In the genomic region with DNA sequence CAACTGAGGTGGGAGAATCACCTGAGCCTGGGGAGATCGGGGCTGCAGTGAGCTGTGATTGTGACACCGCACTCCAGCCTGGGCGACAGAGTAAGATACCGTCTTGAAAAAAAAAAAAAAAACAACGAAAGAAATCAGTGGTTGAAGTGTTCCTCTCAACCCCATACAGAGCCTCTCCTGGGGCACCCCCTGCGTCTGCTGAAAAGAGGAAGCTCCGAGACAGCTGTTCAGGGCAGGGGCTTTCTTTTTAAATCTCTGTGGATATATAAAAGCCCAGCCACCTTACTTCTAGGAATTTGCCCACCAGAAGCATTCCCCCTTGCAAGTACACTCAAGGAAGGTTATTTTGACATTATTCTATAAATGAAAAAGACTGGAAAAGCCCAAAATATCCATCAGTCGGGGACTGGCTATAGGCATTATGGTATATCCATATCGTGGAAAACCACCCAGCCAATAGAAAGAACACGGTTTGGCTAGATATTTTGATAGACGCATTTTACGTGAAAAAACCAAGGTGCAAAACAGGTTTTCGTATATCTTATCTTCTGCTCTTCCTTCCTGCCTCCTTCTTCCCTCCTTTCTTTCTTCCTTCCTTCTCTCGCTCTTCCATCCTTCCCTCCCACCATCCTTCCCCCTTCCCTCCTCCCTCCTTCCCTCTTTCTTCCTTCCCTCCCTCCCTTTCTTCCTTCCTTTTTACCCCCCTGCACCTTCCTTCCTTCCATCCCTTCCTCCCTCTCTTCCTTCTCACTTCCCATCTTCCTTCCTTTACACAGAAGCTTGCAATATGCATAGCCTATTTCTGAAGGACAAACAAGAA, we compare ENCODE assay signal across 10 cellular contexts. TPM values are rescaled to one million over a fixed set of nuclear protein-coding genes. Genes with fewer than 3 reads are reported as not detected.
DNase-seq lines count a peak whose midpoint lies in the region; ATAC-seq, FAIRE-seq and TF ChIP-seq lines count a peak whose summit lies in the region.
"Had no signal": no experiment of that assay in that cellular context is flagged by ENCODE, and none has a peak within 500 bp of the region (broad histone marks: within the 10 kb centered on the region; RNA-seq: fewer than 3 reads in every experiment).

No MANE protein-coding gene starts in this region.

- 3% methylated on average over 14 of the region's 14 CpGs for WGBS in GM12878 (ENCODE audit: insufficient coverage, insufficient replicate concordance, low lambda C conversion rate, missing lambda C conversion rate)
- WGBS in GM23248 (ENCODE audit: low coverage in 1 of 2, low lambda C conversion rate in 2 of 2, missing lambda C conversion rate in 2 of 2), 2 experiments = 40 to 49% methylated on average over 14 of the region's 14 CpGs

- POLR2A ChIA-PET in GM12878 (lab: Charles Lee) = interaction anchor here (0.5 to 1.2 kb wide), 12 partner anchors 8 to 194 kb away, joined by 3 to 10 read pairs (median 4); partner anchors contain the start of genes ADGRG5, ARL2BP and CCL22

- TSS peak; percentile 92 for BruUV-seq in GM12878 (replicated peaks; lab: Mats Ljungman, UMichigan)

- intact Hi-C loops in GM12878 (cut with micrococcal nuclease; ENCODE audit: unreplicated experiment) = loop anchor here (10.0 kb wide), 1 partner anchor 255 kb away; no protein-coding TSS in a partner anchor
- intact Hi-C loops in activated T-helper 2 cell treated with anti-CD3 and anti-CD28 coated beads, Interferon-gamma antibody, Interleukin-2, Interleukin-4, amounts not matched to agents 10 μg/mL and 5 μg/mL and 100 μg/mL, durations not matched to agents 14 hours and 24 hours and 36 hours (cut with micrococcal nuclease) = no loop called here

- H3K9me3 Mint-ChIP-seq in activated T-helper 2 cell treated with anti-CD3 and anti-CD28 coated beads, Interferon-gamma antibody, Interleukin-2, Interleukin-4, amounts not matched to agents 10 μg/mL and 5 μg/mL and 100 μg/mL, durations not matched to agents 14 hours and 24 hours and 36 hours = no peaks in the 10 kb centered on the region

- in situ Hi-C loops in GM12878 (cut with MboI) = no loop called here
- in situ Hi-C loops in GM23248 (cut with MboI) = no loop called here

- TF ChIP-seq CTCF in GM12878 (IDR thresholded peaks at IDR 0.05 in 2 of 3, conservative IDR thresholded peaks at IDR 0.05 in 1 of 3; ENCODE audit: control insufficient read depth in 2 of 3, extremely low read depth in 1 of 3, insufficient read depth in 1 of 3, low read depth in 3 of 3, low read length in 3 of 3) = no peak

- H2AFZ ChIP-seq in GM12878 (ENCODE audit: control insufficient read depth, low read depth, low read length) (peak overlapping the region; percentile 37), GM23248 (no peak overlapping the region)
- H2AFZ ChIP-seq: parathyroid adenoma had no signal

- H3K27me3 Mint-ChIP-seq in activated T-helper 2 cell treated with anti-CD3 and anti-CD28 coated beads, Interferon-gamma antibody, Interleukin-2, Interleukin-4, amounts not matched to agents 10 μg/mL and 5 μg/mL and 100 μg/mL, durations not matched to agents 14 hours and 24 hours and 36 hours (ENCODE audit: low read depth) = peaks cover 42% of the 10 kb centered on the region

- H3K9me3 ChIP-seq in GM12878 (replicated peaks; ENCODE audit: control insufficient read depth, insufficient read depth, low read length) (no peaks in the 10 kb centered on the region; the same call in 1 of the 3 replicates), GM23248 (ENCODE audit: low read depth) (no peaks in the 10 kb centered on the region)

- TF ChIP-seq RAD21 in GM12878 (IDR thresholded peaks at IDR 0.05; ENCODE audit: insufficient read depth, low read depth, low read length) = peak; percentile 19; the same call in 1 of the 2 replicates

- no peak overlapping the region for H3K4me3 Mint-ChIP-seq in activated T-helper 2 cell treated with anti-CD3 and anti-CD28 coated beads, Interferon-gamma antibody, Interleukin-2, Interleukin-4, amounts not matched to agents 10 μg/mL and 5 μg/mL and 100 μg/mL, durations not matched to agents 14 hours and 24 hours and 36 hours (ENCODE audit: low read depth)

- H3K36me3 Mint-ChIP-seq in activated T-helper 2 cell treated with anti-CD3 and anti-CD28 coated beads, Interferon-gamma antibody, Interleukin-2, Interleukin-4, amounts not matched to agents 10 μg/mL and 5 μg/mL and 100 μg/mL, durations not matched to agents 14 hours and 24 hours and 36 hours (ENCODE audit: low read depth) = no peaks in the 10 kb centered on the region

- peaks cover 10% of the 10 kb centered on the region for H3K4me1 Mint-ChIP-seq in activated T-helper 2 cell treated with anti-CD3 and anti-CD28 coated beads, Interferon-gamma antibody, Interleukin-2, Interleukin-4, amounts not matched to agents 10 μg/mL and 5 μg/mL and 100 μg/mL, durations not matched to agents 14 hours and 24 hours and 36 hours (ENCODE audit: low read depth)

- H4K20me1 ChIP-seq in GM12878 (ENCODE audit: control insufficient read depth, insufficient read depth) (no peaks in the 10 kb centered on the region), GM23248 (ENCODE audit: insufficient read depth) (no peaks in the 10 kb centered on the region)

- no peaks in the 10 kb centered on the region for H3K9me2 ChIP-seq in GM23248 (ENCODE audit: insufficient read depth)

- H3K27ac ChIP-seq in GM12878 (ENCODE audit: control insufficient read depth, insufficient read depth) (no peak overlapping the region), GM23248 (no peak overlapping the region)
- H3K27ac ChIP-seq: parathyroid adenoma had no signal

- H3K4me2 ChIP-seq in GM12878 (ENCODE audit: control insufficient read depth, insufficient read depth) (peak overlapping the region; percentile 74), GM23248 (ENCODE audit: unreplicated experiment) (no peak overlapping the region)

- H3K27ac Mint-ChIP-seq in activated T-helper 2 cell treated with anti-CD3 and anti-CD28 coated beads, Interferon-gamma antibody, Interleukin-2, Interleukin-4, amounts not matched to agents 10 μg/mL and 5 μg/mL and 100 μg/mL, durations not matched to agents 14 hours and 24 hours and 36 hours = no peak overlapping the region

- peaks cover 27% of the 10 kb centered on the region for H3K4me1 ChIP-seq in GM12878 (ENCODE audit: control insufficient read depth, insufficient read depth, low read length)
- H3K4me1 ChIP-seq in GM23248 (ENCODE audit: insufficient read depth) = no peaks in the 10 kb centered on the region
- H3K4me1 ChIP-seq: parathyroid adenoma had no signal

- peak in 1 of 2 experiments; percentile 66; a peak in 2 of 4 replicates for TF ChIP-seq EP300 in GM12878 (IDR thresholded peaks at IDR 0.05; ENCODE audit: borderline replicate concordance in 1 of 2, control insufficient read depth in 1 of 2, low read depth in 2 of 2, low read length in 2 of 2)

- RAD21 ChIA-PET in GM12878 (lab: Charles Lee; ENCODE audit: unreplicated experiment) = interaction anchor here (0.6 to 2.1 kb wide), 15 partner anchors 8 to 229 kb away, joined by 3 to 11 read pairs (median 4); no protein-coding TSS in a partner anchor

- no peaks in the 10 kb centered on the region for H3K27me3 ChIP-seq in GM12878 (replicated peaks in 1 of 2; ENCODE audit: control insufficient read depth in 2 of 2, insufficient read depth in 2 of 2, low read length in 1 of 2)
- peaks cover 54% of the 10 kb centered on the region for H3K27me3 ChIP-seq in GM23248 (replicated peaks; ENCODE audit: insufficient read depth)

- FAIRE-seq in GM12891 (lab: Jason Lieb, UNC) (peak; percentile 71), GM12878 (lab: Jason Lieb, UNC) (no peak)

- TF ChIP-seq POLR2A in GM12891 (IDR thresholded peaks at IDR 0.05; ENCODE audit: low read depth, low read length) = 0 out of 2 replicates have a peak, but pooled peaks have one; percentile 13
- no peak for TF ChIP-seq POLR2A in GM12878 (IDR thresholded peaks at IDR 0.05; ENCODE audit: low read depth, low read length)

- H3K79me2 ChIP-seq in GM12878 (ENCODE audit: control insufficient read depth, insufficient read depth, low read length) (no peaks in the 10 kb centered on the region), GM23248 (ENCODE audit: insufficient read depth) (no peaks in the 10 kb centered on the region)
- H3K79me2 ChIP-seq: parathyroid adenoma had no signal

- CTCF ChIA-PET in GM12878 (lab: Yijun Ruan, JAX) = interaction anchor here (1.0 to 2.1 kb wide), 4 partner anchors 8 to 68 kb away, joined by 3 to 17 read pairs (median 5); no protein-coding TSS in a partner anchor

- ATAC-seq in GM19397 (IDR thresholded peaks at IDR 0.05; ENCODE audit: unreplicated experiment) (peak; percentile 80), HG03135 (IDR thresholded peaks at IDR 0.05; ENCODE audit: unreplicated experiment) (peak; percentile 88), GM12878 (peak; percentile 97)

- no peaks in the 10 kb centered on the region for H3K36me3 ChIP-seq in GM12878 (ENCODE audit: control insufficient read depth in 2 of 2, insufficient read depth in 2 of 2, low read length in 1 of 2)
- H3K36me3 ChIP-seq in GM23248 (ENCODE audit: low read depth) = no peaks in the 10 kb centered on the region

- H3K9ac ChIP-seq in GM12878 (ENCODE audit: control insufficient read depth, insufficient read depth, low read length) (no peak overlapping the region), GM23248 (no peak overlapping the region)
- H3K9ac ChIP-seq: parathyroid adenoma had no signal

- SMC1A ChIA-PET in GM12878 (lab: Charles Lee; ENCODE audit: uncharacterized antibody, unreplicated experiment) = interaction anchor here (0.6 to 2.3 kb wide), 12 partner anchors 10 to 68 kb away, joined by 3 to 14 read pairs (median 4); no protein-coding TSS in a partner anchor

- H3F3A ChIP-seq in GM23248 (ENCODE audit: insufficient read depth) = no peaks in the 10 kb centered on the region

- DNase-seq in GM12891 (ENCODE audit: insufficient read length, low spot score) (no peak), GM12878 (ENCODE audit: low read depth, low spot score) (peak; percentile 44), GM23248 (no peak), T-helper 1 cell (no peak), RKO (ENCODE audit: low spot score) (no peak)
- DNase-seq in activated T-helper 2 cell treated with anti-CD3 and anti-CD28 coated beads, Interferon-gamma antibody, Interleukin-2, Interleukin-4, amounts not matched to agents 10 μg/mL and 5 μg/mL and 100 μg/mL, durations not matched to agents 14 hours and 24 hours and 36 hours (ENCODE audit: low spot score) = no peak
- DNase-seq: trophoblast cell had no signal

- H3K4me3 ChIP-seq in GM12878 = peak overlapping the region; percentile 53; the same call in 1 of the 2 replicates
- H3K4me3 ChIP-seq in GM23248 = no peak overlapping the region

RNA-seq across cellular contexts. Expression of gene CCL22, which starts 9.2 kb away (rescaled TPM):
- polyA plus RNA-seq in GM12891 (2012; ENCODE audit: low read depth, missing spikeins) = 734 TPM
- total RNA-seq in GM12878 (2013; cell fraction: nucleolus; rRNA removed) = 217 and 243 TPM in 2 replicates
- total RNA-seq in GM12878 (2014; rRNA removed) = 114 and 118 TPM in 2 replicates
- 132 and 137 TPM in 2 replicates for total RNA-seq in GM12878 (2014; rRNA removed; fragmentation: Illumina TruSeq; extraction: Trizol)
- total RNA-seq in GM12878 (2021) = 704 and 775 TPM in 2 replicates
- 191 TPM for polyA plus RNA-seq in GM12878 (2011; ENCODE audit: low read depth)
- 14.5 and 38.0 TPM in 2 replicates for polyA plus RNA-seq in GM12878 (2011; rRNA removed)
- polyA plus RNA-seq in GM12878 (2011; cell fraction: cytosol; rRNA removed) = 34.6 and 58.9 TPM in 2 replicates
- 20.6 TPM in 2 replicates for polyA plus RNA-seq in GM12878 (2011; cell fraction: nucleus; rRNA removed)
- 240 and 288 TPM in 2 replicates for polyA plus RNA-seq in GM12878 (2012)
- 508 and 540 TPM in 2 replicates for polyA plus RNA-seq in GM12878 (2014; fragmentation: Illumina TruSeq; extraction: Trizol)
- 100 to 1,000 TPM; 581 to 591 TPM for polyA plus RNA-seq in GM12878 (2014; fragmentation: Nextera tagmentation; extraction: Ambion mirVana)
- 221 and 240 TPM in 2 replicates for polyA plus RNA-seq in GM12878 (2014; rRNA removed)
- polyA plus RNA-seq in GM12878 (2016; fragmentation: Nextera tagmentation; extraction: Ambion mirVana) = 100 to 1,000 TPM; 347 to 350 TPM
- polyA minus RNA-seq in GM12878 (2011; rRNA and poly(A)+ RNA removed) = 35.3 and 36.7 TPM in 2 replicates
- 35.0 and 39.2 TPM in 2 replicates for polyA minus RNA-seq in GM12878 (2011; cell fraction: cytosol; rRNA and poly(A)+ RNA removed)
- 4.6 and 6.1 TPM in 2 replicates for polyA minus RNA-seq in GM12878 (2011; cell fraction: nucleus; rRNA and poly(A)+ RNA removed)
- total RNA-seq in activated T-helper 2 cell treated with anti-CD3 and anti-CD28 coated beads, Interferon-gamma antibody, Interleukin-2, Interleukin-4, amounts not matched to agents 10 μg/mL and 5 μg/mL and 100 μg/mL, durations not matched to agents 14 hours and 24 hours and 36 hours = 32.5 and 34.3 TPM in 2 replicates
- total RNA-seq in GM23248 (2014; rRNA removed; shearing (Covaris generic)) = not detected in 2 replicates
- polyA plus RNA-seq in GM23248 (2016; fragmentation: Nextera tagmentation; extraction: Ambion mirVana) = 0.10 and 0.13 TPM in 2 replicates

RNA-seq across cellular contexts. Expression of gene CX3CL1, which starts 22.9 kb away (rescaled TPM):
- polyA plus RNA-seq in GM12891 (2012; ENCODE audit: low read depth, missing spikeins) = 0.74 TPM
- total RNA-seq in GM12878 (2013; cell fraction: nucleolus; rRNA removed) = 17.2 and 19.8 TPM in 2 replicates
- total RNA-seq in GM12878 (2014; rRNA removed) = 0.68 and 1.1 TPM in 2 replicates
- 0.31 and 0.41 TPM in 2 replicates for total RNA-seq in GM12878 (2014; rRNA removed; fragmentation: Illumina TruSeq; extraction: Trizol)
- total RNA-seq in GM12878 (2021) = 0.77 and 1.2 TPM in 2 replicates
- polyA plus RNA-seq in GM12878 (2011; ENCODE audit: low read depth) = 0.16 TPM
- polyA plus RNA-seq in GM12878 (2011; rRNA removed) = 0.59 and 1.2 TPM in 2 replicates
- 1.5 and 1.9 TPM in 2 replicates for polyA plus RNA-seq in GM12878 (2011; cell fraction: cytosol; rRNA removed)
- 2.1 and 2.6 TPM in 2 replicates for polyA plus RNA-seq in GM12878 (2011; cell fraction: nucleus; rRNA removed)
- 0.16 and 0.38 TPM in 2 replicates for polyA plus RNA-seq in GM12878 (2012)
- polyA plus RNA-seq in GM12878 (2014; fragmentation: Illumina TruSeq; extraction: Trizol) = 0.48 and 0.60 TPM in 2 replicates
- under 1 TPM; 0.03 to 0.05 TPM for polyA plus RNA-seq in GM12878 (2014; fragmentation: Nextera tagmentation; extraction: Ambion mirVana)
- polyA plus RNA-seq in GM12878 (2014; rRNA removed) = 0.63 and 1.2 TPM in 2 replicates
- polyA plus RNA-seq in GM12878 (2016; fragmentation: Nextera tagmentation; extraction: Ambion mirVana) = under 1 TPM; 0.16 to 0.18 TPM
- polyA minus RNA-seq in GM12878 (2011; rRNA and poly(A)+ RNA removed) = 1.4 and 2.1 TPM in 2 replicates
- polyA minus RNA-seq in GM12878 (2011; cell fraction: cytosol; rRNA and poly(A)+ RNA removed) = 0.40 and 0.94 TPM in 2 replicates
- polyA minus RNA-seq in GM12878 (2011; cell fraction: nucleus; rRNA and poly(A)+ RNA removed) = 0.60 and 0.77 TPM in 2 replicates
- not detected in 2 replicates for total RNA-seq in activated T-helper 2 cell treated with anti-CD3 and anti-CD28 coated beads, Interferon-gamma antibody, Interleukin-2, Interleukin-4, amounts not matched to agents 10 μg/mL and 5 μg/mL and 100 μg/mL, durations not matched to agents 14 hours and 24 hours and 36 hours
- total RNA-seq in GM23248 (2014; rRNA removed; shearing (Covaris generic)) = not detected in 2 replicates
- not detected in 2 replicates for polyA plus RNA-seq in GM23248 (2016; fragmentation: Nextera tagmentation; extraction: Ambion mirVana)

RNA-seq across cellular contexts. Expression of gene CCL17, which starts 55.1 kb away (rescaled TPM):
- polyA plus RNA-seq in GM12891 (2012; ENCODE audit: low read depth, missing spikeins) = 132 TPM
- not detected in 2 replicates for total RNA-seq in GM12878 (2013; cell fraction: nucleolus; rRNA removed)
- 66.1 and 72.0 TPM in 2 replicates for total RNA-seq in GM12878 (2014; rRNA removed)
- 54.8 and 54.9 TPM in 2 replicates for total RNA-seq in GM12878 (2014; rRNA removed; fragmentation: Illumina TruSeq; extraction: Trizol)
- 33.1 and 39.5 TPM in 2 replicates for total RNA-seq in GM12878 (2021)
- polyA plus RNA-seq in GM12878 (2011; ENCODE audit: low read depth) = 5.6 TPM
- polyA plus RNA-seq in GM12878 (2011; rRNA removed) = 0.92 and 1.2 TPM in 2 replicates
- 2.1 and 2.4 TPM in 2 replicates for polyA plus RNA-seq in GM12878 (2011; cell fraction: cytosol; rRNA removed)
- 0.59 and 1.1 TPM in 2 replicates for polyA plus RNA-seq in GM12878 (2011; cell fraction: nucleus; rRNA removed)
- polyA plus RNA-seq in GM12878 (2012) = 7.4 and 18.5 TPM in 2 replicates
- 26.2 and 55.9 TPM in 2 replicates for polyA plus RNA-seq in GM12878 (2014; fragmentation: Illumina TruSeq; extraction: Trizol)
- polyA plus RNA-seq in GM12878 (2014; fragmentation: Nextera tagmentation; extraction: Ambion mirVana) = 10 to 100 TPM; 26.4 to 31.2 TPM
- polyA plus RNA-seq in GM12878 (2014; rRNA removed) = 84.9 and 107 TPM in 2 replicates
- 10 to 100 TPM; 28.3 to 35.2 TPM for polyA plus RNA-seq in GM12878 (2016; fragmentation: Nextera tagmentation; extraction: Ambion mirVana)
- not detected in 2 replicates for polyA minus RNA-seq in GM12878 (2011; rRNA and poly(A)+ RNA removed)
- not detected in 2 replicates for polyA minus RNA-seq in GM12878 (2011; cell fraction: cytosol; rRNA and poly(A)+ RNA removed)
- not detected in 2 replicates for polyA minus RNA-seq in GM12878 (2011; cell fraction: nucleus; rRNA and poly(A)+ RNA removed)
- 0.37 and 1.3 TPM in 2 replicates for total RNA-seq in activated T-helper 2 cell treated with anti-CD3 and anti-CD28 coated beads, Interferon-gamma antibody, Interleukin-2, Interleukin-4, amounts not matched to agents 10 μg/mL and 5 μg/mL and 100 μg/mL, durations not matched to agents 14 hours and 24 hours and 36 hours
- not detected in 2 replicates for total RNA-seq in GM23248 (2014; rRNA removed; shearing (Covaris generic))
- not detected in 2 replicates for polyA plus RNA-seq in GM23248 (2016; fragmentation: Nextera tagmentation; extraction: Ambion mirVana)

Comparison
In these comparisons a context has a peak if more than half of its experiments do, and no peak if none do; other contexts are left out.
1. RNA of gene CCL22, which starts 9.2 kb away (total RNA-seq): 114 to 775 TPM in GM12878 and 32.5 to 34.3 TPM in activated T-helper 2 cell treated with anti-CD3 and anti-CD28 coated beads, Interferon-gamma antibody, Interleukin-2, Interleukin-4, amounts not matched to agents 10 μg/mL and 5 μg/mL and 100 μg/mL, durations not matched to agents 14 hours and 24 hours and 36 hours; not detected in GM23248; every median in the first group is over 10 times any median in the second.
2. Peak in every context shown above with its lines, with median percentiles within 50 percentile points of each other: ATAC-seq.